ENCODE assay signal across 1 cellular context in genomic region chr1:206052919-206053534, GRCh38.
TF ChIP-seq lines count a peak whose summit lies in the region.
"Not testable (repeated sequence)": the region's sequence is repeated elsewhere in the genome, so short reads cannot be mapped to it uniquely, and the experiment has no call there.

RHEX (plus strand) TSS chr1:206053173; CDS start chr1:206097829, 44,656 bp downstream.

TF ChIP-seq in HepG2, 621 proteins besides CTCF, POLR2A, EP300 and RAD21 (continued from another document and continues in another):
- TF ChIP-seq GMEB1 (CRISPR knock-in tag; IDR thresholded peaks at IDR 0.05; ENCODE audit: borderline replicate concordance) (0 out of 2 replicates have a peak, but pooled peaks have one; percentile 35), YEATS4 (CRISPR knock-in tag; IDR thresholded peaks at IDR 0.05; ENCODE audit: borderline replicate concordance) (peak; percentile 63), ZNF331 (CRISPR knock-in tag; IDR thresholded peaks at IDR 0.05) (peak; percentile 60; the same call in 1 of the 2 replicates), NFAT5 (CRISPR knock-in tag; IDR thresholded peaks at IDR 0.05) (0 out of 2 replicates have a peak, but pooled peaks have one; percentile 27), ZBTB33 (CRISPR knock-in tag; IDR thresholded peaks at IDR 0.05) (peak; percentile 28; the same call in 1 of the 2 replicates), ATF1 (CRISPR knock-in tag; IDR thresholded peaks at IDR 0.05) (peak; percentile 17; the same call in 1 of the 2 replicates), ASH2L (IDR thresholded peaks at IDR 0.05; ENCODE audit: insufficient read length, low read depth, low read length) (peak; percentile 54), ZNF687 (CRISPR knock-in tag; IDR thresholded peaks at IDR 0.05) (peak; percentile 96), SP2 (CRISPR knock-in tag; IDR thresholded peaks at IDR 0.05) (peak; percentile 62), SOX13 (CRISPR knock-in tag; conservative IDR thresholded peaks at IDR 0.05 in 1 of 2, IDR thresholded peaks at IDR 0.05 in 1 of 2) (0 out of 4 replicates have a peak, but pooled peaks of 1 of the 2 experiments have one; percentile 38), KAT7 (CRISPR knock-in tag; IDR thresholded peaks at IDR 0.05; ENCODE audit: borderline replicate concordance) (peak; percentile 91), KLF12 (CRISPR knock-in tag; IDR thresholded peaks at IDR 0.05; ENCODE audit: borderline replicate concordance) (0 out of 2 replicates have a peak, but pooled peaks have one; percentile 29), GABPB1 (CRISPR knock-in tag; IDR thresholded peaks at IDR 0.05) (peak; percentile 64), REPIN1 (CRISPR knock-in tag; IDR thresholded peaks at IDR 0.05; ENCODE audit: borderline replicate concordance, low read depth) (0 out of 2 replicates have a peak, but pooled peaks have one; percentile 36), HNF4G (CRISPR knock-in tag; IDR thresholded peaks at IDR 0.05; ENCODE audit: borderline replicate concordance, low read depth) (peak; percentile 26; the same call in 1 of the 2 replicates), BRD4 (CRISPR knock-in tag; IDR thresholded peaks at IDR 0.05) (peak; percentile 67; the same call in 1 of the 2 replicates), ZNF605 (CRISPR knock-in tag; IDR thresholded peaks at IDR 0.05) (peak; percentile 88), ZNF768 (CRISPR knock-in tag; IDR thresholded peaks at IDR 0.05) (peak; percentile 41; the same call in 1 of the 2 replicates), ZKSCAN8 (CRISPR knock-in tag; IDR thresholded peaks at IDR 0.05; ENCODE audit: borderline replicate concordance) (peak; percentile 43; the same call in 1 of the 2 replicates), IRF9 (CRISPR knock-in tag; IDR thresholded peaks at IDR 0.05; ENCODE audit: borderline replicate concordance) (0 out of 2 replicates have a peak, but pooled peaks have one; percentile 35), MAX (IDR thresholded peaks at IDR 0.05) (peak; percentile 46; the same call in 1 of the 2 replicates), ESRRA (CRISPR knock-in tag; IDR thresholded peaks at IDR 0.05; ENCODE audit: low read depth) (0 out of 2 replicates have a peak, but pooled peaks have one; percentile 24), ZHX2 (CRISPR knock-in tag; IDR thresholded peaks at IDR 0.05; ENCODE audit: borderline replicate concordance) (peak; percentile 64; the same call in 1 of the 2 replicates), KDM5A (IDR thresholded peaks at IDR 0.05; ENCODE audit: borderline replicate concordance, low read length) (peak; percentile 14; the same call in 1 of the 2 replicates), ZNF33B (CRISPR knock-in tag; IDR thresholded peaks at IDR 0.05) (peak; percentile 59; the same call in 1 of the 2 replicates), NFYC (CRISPR knock-in tag; IDR thresholded peaks at IDR 0.05) (peak; percentile 68), HOXA3 (CRISPR knock-in tag; IDR thresholded peaks at IDR 0.05) (peak; percentile 76), ZMYM3 (CRISPR knock-in tag; IDR thresholded peaks at IDR 0.05) (peak; percentile 40; the same call in 1 of the 2 replicates), NCOA1 (CRISPR knock-in tag; IDR thresholded peaks at IDR 0.05) (0 out of 2 replicates have a peak, but pooled peaks have one; percentile 48), PHF8 (CRISPR knock-in tag; IDR thresholded peaks at IDR 0.05) (peak; percentile 75), TEAD3 (CRISPR knock-in tag; optimal IDR thresholded peaks at IDR 0.05; ENCODE audit: borderline replicate concordance) (peak; percentile 72)
- not testable (repeated sequence) for TF ChIP-seq SOX13 (IDR thresholded peaks at IDR 0.05); HNF4G (IDR thresholded peaks at IDR 0.05; ENCODE audit: borderline replicate concordance, low read depth, low read length); ZHX2 (IDR thresholded peaks at IDR 0.05; ENCODE audit: low read depth)
